In the genomic region with DNA sequence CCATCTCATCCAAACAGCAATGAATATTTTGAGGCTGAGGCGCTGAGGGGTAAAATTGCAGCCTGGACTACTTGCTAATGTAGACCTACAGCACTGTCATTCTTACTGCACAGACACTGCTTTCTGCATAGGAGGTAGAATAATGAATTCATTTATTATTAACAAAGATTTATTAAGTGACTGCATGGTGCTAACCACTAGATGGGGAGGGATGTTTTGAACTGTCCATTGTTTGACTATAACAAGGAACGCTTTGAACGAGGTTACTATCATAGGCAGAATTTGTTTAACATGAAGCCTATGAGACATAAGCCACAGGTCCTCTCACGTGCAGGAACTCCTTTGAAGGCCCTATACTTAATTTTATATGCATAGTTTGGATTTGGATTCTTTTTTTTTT, we compare ENCODE assay signal across 22 cellular contexts.
"Had no signal": no experiment of that assay in that cellular context is flagged by ENCODE, and none has a peak within 500 bp of the region (broad histone marks: within the 10 kb centered on the region; RNA-seq: fewer than 3 reads in every experiment).

No MANE protein-coding gene starts in this region.

- H3K27ac ChIP-seq: gastrocnemius medialis, left ventricle myocardium inferior, lower lobe of right lung, pancreas, prostate gland, right lobe of liver, testis, tibial nerve, upper lobe of right lung, vagina had no signal

- H3K27me3 Mint-ChIP-seq: naive B cell; stimulated activated memory B cell treated with anti-CD40 and anti-IgM and Interleukin-4, amounts not matched to agents 10 μg/mL and 1 μg/mL and 100 μg/mL, for 72 hours; stimulated activated naive CD8-positive, alpha-beta T cell treated with anti-CD3 and anti-CD28 coated beads, Interleukin-15, Interleukin-2, amounts not matched to agents 100 ng/mL and 50 ng/mL, for 24 hours had no signal

- H3K27ac Mint-ChIP-seq: immature natural killer cell; naive B cell; nephron; stimulated activated memory B cell treated with anti-CD40 and anti-IgM and Interleukin-4, amounts not matched to agents 10 μg/mL and 1 μg/mL and 100 μg/mL, for 72 hours; stimulated activated naive CD8-positive, alpha-beta T cell treated with anti-CD3 and anti-CD28 coated beads, Interleukin-15, Interleukin-2, amounts not matched to agents 100 ng/mL and 50 ng/mL, for 24 hours had no signal

- H3K36me3 ChIP-seq: gastrocnemius medialis, left ventricle myocardium inferior, lower lobe of right lung, pancreas, prostate gland, right lobe of liver, tibial nerve, upper lobe of right lung, vagina had no signal

- H3K4me3 ChIP-seq: gastrocnemius medialis, left ventricle myocardium inferior, lower lobe of right lung, pancreas, prostate gland, right lobe of liver, testis, tibial nerve, upper lobe of right lung, vagina had no signal

- H3K9me3 Mint-ChIP-seq: nephron; stimulated activated memory B cell treated with anti-CD40 and anti-IgM and Interleukin-4, amounts not matched to agents 10 μg/mL and 1 μg/mL and 100 μg/mL, for 72 hours; stimulated activated naive CD8-positive, alpha-beta T cell treated with anti-CD3 and anti-CD28 coated beads, Interleukin-15, Interleukin-2, amounts not matched to agents 100 ng/mL and 50 ng/mL, for 24 hours had no signal

- H3K9me3 ChIP-seq: gastrocnemius medialis, left ventricle myocardium inferior, lower lobe of right lung, pancreas, prostate gland, right lobe of liver, testis, tibial nerve, upper lobe of right lung, vagina had no signal

- H3K4me1 Mint-ChIP-seq: immature natural killer cell; naive B cell; stimulated activated memory B cell treated with anti-CD40 and anti-IgM and Interleukin-4, amounts not matched to agents 10 μg/mL and 1 μg/mL and 100 μg/mL, for 72 hours had no signal

- H3K36me3 Mint-ChIP-seq: immature natural killer cell; naive B cell; stimulated activated memory B cell treated with anti-CD40 and anti-IgM and Interleukin-4, amounts not matched to agents 10 μg/mL and 1 μg/mL and 100 μg/mL, for 72 hours had no signal

- ATAC-seq: esophagus mucosa; gastrocnemius medialis; lower lobe of right lung; right lobe of liver; stimulated activated memory B cell treated with anti-CD40 and anti-IgM and Interleukin-4, amounts not matched to agents 10 μg/mL and 1 μg/mL and 100 μg/mL, for 72 hours; upper lobe of right lung had no signal

- H3K4me1 ChIP-seq: gastrocnemius medialis, lower lobe of right lung, pancreas, prostate gland, right lobe of liver, testis, tibial nerve, upper lobe of right lung, vagina had no signal

- DNase-seq: cortex of kidney; effector memory CD4-positive, alpha-beta T cell; gastrocnemius medialis; glutamatergic neuron; immature natural killer cell; left ventricle myocardium inferior; lower lobe of right lung; mesendoderm; naive B cell; occipital lobe; pancreas; right lobe of liver; stimulated activated CD4-positive, alpha-beta T cell treated with anti-CD3 and anti-CD28 coated beads, Interleukin-4, amount 100 ng/mL, for 24 hours; testis; upper lobe of right lung had no signal

- H3K4me3 Mint-ChIP-seq: immature natural killer cell; naive B cell; nephron; stimulated activated memory B cell treated with anti-CD40 and anti-IgM and Interleukin-4, amounts not matched to agents 10 μg/mL and 1 μg/mL and 100 μg/mL, for 72 hours; stimulated activated naive CD8-positive, alpha-beta T cell treated with anti-CD3 and anti-CD28 coated beads, Interleukin-15, Interleukin-2, amounts not matched to agents 100 ng/mL and 50 ng/mL, for 24 hours had no signal

- H3K27me3 ChIP-seq: gastrocnemius medialis, pancreas, right lobe of liver, testis, tibial nerve, upper lobe of right lung, vagina had no signal
